In the genomic region with DNA sequence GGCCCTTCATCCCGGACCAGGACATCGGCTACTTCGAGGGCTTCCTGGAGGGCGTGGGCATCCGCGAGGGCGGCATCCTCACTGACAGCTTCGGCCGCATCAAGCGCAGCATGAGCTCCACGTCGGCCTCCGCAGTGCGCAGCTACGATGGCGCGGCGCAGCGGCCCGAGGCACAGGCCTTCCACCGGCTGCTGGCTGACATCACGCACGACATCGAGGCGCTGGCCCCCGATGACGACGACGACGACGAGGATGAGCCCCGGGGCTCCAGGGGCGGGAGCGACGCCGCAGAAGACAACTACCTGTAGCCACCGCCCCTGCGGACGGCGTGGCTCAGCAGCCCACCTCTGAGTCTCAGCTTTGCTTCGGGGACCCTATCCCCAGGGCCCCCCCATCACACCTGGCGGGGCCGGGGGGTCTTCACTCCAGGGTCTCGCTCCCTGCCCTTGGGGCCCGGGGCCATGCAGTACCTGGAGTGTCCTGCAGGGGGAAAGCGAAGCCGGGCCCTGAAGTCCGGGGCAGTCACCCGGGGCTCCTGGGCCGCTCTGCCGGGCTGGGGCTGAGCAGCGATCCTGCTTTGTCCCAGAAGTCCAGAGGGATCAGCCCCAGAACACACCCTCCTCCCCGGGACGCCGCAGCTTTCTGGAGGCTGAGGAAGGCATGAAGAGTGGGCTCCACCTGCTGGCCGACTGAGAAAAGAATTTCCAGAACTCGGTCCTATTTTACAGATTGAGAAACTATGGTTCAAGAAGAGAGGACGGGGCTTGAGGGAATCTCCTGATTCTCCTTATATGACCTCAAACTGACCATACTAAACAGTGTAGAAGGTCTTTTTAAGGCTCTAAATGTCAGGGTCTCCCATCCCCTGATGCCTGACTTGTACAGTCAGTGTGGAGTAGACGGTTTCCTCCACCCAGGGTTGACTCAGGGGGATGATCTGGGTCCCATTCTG, we compare ENCODE assay signal across 8 cellular contexts. TPM values are rescaled to one million over a fixed set of nuclear protein-coding genes. Genes with fewer than 3 reads are reported as not detected.
DNase-seq lines count a peak whose midpoint lies in the region; ATAC-seq and TF ChIP-seq lines count a peak whose summit lies in the region.

No MANE protein-coding gene starts in this region.

- no peak for ATAC-seq in GM21723 (IDR thresholded peaks at IDR 0.05; ENCODE audit: unreplicated experiment)
- no peak for ATAC-seq in HG02623 (IDR thresholded peaks at IDR 0.05; ENCODE audit: unreplicated experiment)

- TF ChIP-seq CTCF in GM12874 (IDR thresholded peaks at IDR 0.05; ENCODE audit: insufficient read depth, low read depth, low read length) (peak; percentile 97), left ventricle myocardium inferior (IDR thresholded peaks at IDR 0.05; ENCODE audit: borderline replicate concordance) (peak; percentile 89)

- peak overlapping the region; percentile 45 for H3K4me3 ChIP-seq in left ventricle myocardium inferior

- peaks cover 9% of the 10 kb centered on the region for H3K36me3 ChIP-seq in left ventricle myocardium inferior

- DNase-seq in NCI-H1694 (lab: John Stamatoyannopoulos, UW): peak; percentile 72
- DNase-seq in T-helper 1 cell: peak in 4 of 5 donors; percentile 32 to 48 (median 36)
- DNase-seq in anterior cingulate cortex (lab: John Stamatoyannopoulos, UW): peak in 46 of 58 donors; percentile 16 to 76 (median 39)
- peak; percentile 75 for DNase-seq in left ventricle myocardium inferior
- peak; percentile 53 for DNase-seq in putamen (ENCODE audit: low spot score)

- H3K27ac ChIP-seq in left ventricle myocardium inferior (replicated peaks): no peak overlapping the region

- H3K4me1 ChIP-seq in left ventricle myocardium inferior: peaks cover 29% of the 10 kb centered on the region

- peaks cover 26% of the 10 kb centered on the region for H3K27me3 ChIP-seq in left ventricle myocardium inferior (ENCODE audit: low read depth)

- H3K9me3 ChIP-seq in left ventricle myocardium inferior (replicated peaks): no peaks in the 10 kb centered on the region

- intact Hi-C loops in left ventricle myocardium inferior (cut with micrococcal nuclease): no loop called here

RNA-seq across cellular contexts. Expression of a gene that starts 20.8 kb away (rescaled TPM):
- total RNA-seq in left ventricle myocardium inferior: 4.3 TPM

RNA-seq across cellular contexts. Expression of a gene that starts 21.0 kb away (rescaled TPM):
- 7.5 TPM for total RNA-seq in left ventricle myocardium inferior
